27 cellular contexts compared by ENCODE assay signal in genomic region chr1:9607352-9607751, GRCh38.
"Had no signal": no experiment of that assay in that cellular context is flagged by ENCODE, and none has a peak within 500 bp of the region (broad histone marks: within the 10 kb centered on the region; RNA-seq: fewer than 3 reads in every experiment).

No MANE protein-coding gene starts in this region.

- H3K4me1 Mint-ChIP-seq: activated naive CD4-positive, alpha-beta T cell treated with anti-CD3 and anti-CD28 coated beads, Interleukin-2, amount 50 U/mL, for 24 hours; activated naive CD8-positive, alpha-beta T cell treated with anti-CD3 and anti-CD28 coated beads, Interleukin-2, amount 50 U/mL, for 24 hours; central memory CD8-positive, alpha-beta T cell had no signal

- H3K27me3 ChIP-seq: ascending aorta, body of pancreas, Peyer's patch had no signal

- H3K27ac ChIP-seq: ascending aorta, body of pancreas, Peyer's patch had no signal

- DNase-seq: activated CD4-positive, alpha-beta T cell treated with anti-CD3 and anti-CD28 coated beads for 48 hours; activated CD4-positive, alpha-beta T cell treated with anti-CD3 and anti-CD28 coated beads, Interleukin-2, amount 50 U/mL, for 4 hours; activated CD8-positive, alpha-beta memory T cell treated with anti-CD3 and anti-CD28 coated beads, Interleukin-2, amount 50 U/mL, for 48 hours; activated CD8-positive, alpha-beta T cell treated with anti-CD3 and anti-CD28 coated beads, Interleukin-2, amount 10 ng/mL, durations not matched to agents 7 days and 5 days; activated naive CD8-positive, alpha-beta T cell treated with anti-CD3 and anti-CD28 coated beads, Interleukin-2, amount 50 U/mL, for 24 hours; activated T-cell treated with anti-CD3 and anti-CD28 coated beads, Interleukin-2, amount 50 U/mL, for 1 hour; amniotic stem cell; body of pancreas; KBM-7; MV-4-11; NCI-H1092 treated with DMSO at 0.1 percent for 48 hours; NCI-H1417 treated with DMSO at 0.1 percent for 48 hours; NCI-H1694; NCI-H2029; NCI-H2107; NCI-H345; NCI-H510A; NCI-H526 treated with DMSO at 0.1 percent for 48 hours; NCI-H82; NK-92 treated with Interleukin-12 subunit alpha and Interleukin-12 subunit beta, amount 100 ng/mL, for 24 hours; Peyer's patch; SHP77 treated with DMSO at 0.1 percent for 48 hours had no signal

- H3K9me3 Mint-ChIP-seq: activated naive CD4-positive, alpha-beta T cell treated with anti-CD3 and anti-CD28 coated beads, Interleukin-2, amount 50 U/mL, for 24 hours; activated naive CD8-positive, alpha-beta T cell treated with anti-CD3 and anti-CD28 coated beads, Interleukin-2, amount 50 U/mL, for 24 hours; central memory CD8-positive, alpha-beta T cell; T-helper 1 cell treated with Interleukin-12 subunit alpha and Interleukin-12 subunit beta and Interleukin-4 antibody, amounts not matched to agents 30 μg/mL and 1 μg/mL, for 36 hours had no signal

- ATAC-seq: activated CD4-positive, CD25-positive, alpha-beta regulatory T cell treated with anti-CD3 and anti-CD28 coated beads, Interleukin-2, amount 50 U/mL, for 24 hours; activated CD8-positive, alpha-beta T cell treated with anti-CD3 and anti-CD28 coated beads, Interleukin-2, amount 10 ng/mL, durations not matched to agents 7 days and 5 days; activated naive CD8-positive, alpha-beta T cell treated with anti-CD3 and anti-CD28 coated beads, Interleukin-2, amount 50 U/mL, for 24 hours; body of pancreas had no signal

- H3K27me3 Mint-ChIP-seq: activated naive CD4-positive, alpha-beta T cell treated with anti-CD3 and anti-CD28 coated beads, Interleukin-2, amount 50 U/mL, for 24 hours; activated naive CD8-positive, alpha-beta T cell treated with anti-CD3 and anti-CD28 coated beads, Interleukin-2, amount 50 U/mL, for 24 hours; central memory CD8-positive, alpha-beta T cell had no signal

- H3K27ac Mint-ChIP-seq: activated CD8-positive, alpha-beta T cell treated with anti-CD3 and anti-CD28 coated beads, Interleukin-2, amount 10 ng/mL, durations not matched to agents 7 days and 5 days; activated naive CD4-positive, alpha-beta T cell treated with anti-CD3 and anti-CD28 coated beads, Interleukin-2, amount 50 U/mL, for 24 hours; activated naive CD8-positive, alpha-beta T cell treated with anti-CD3 and anti-CD28 coated beads, Interleukin-2, amount 50 U/mL, for 24 hours; T-helper 1 cell treated with Interleukin-12 subunit alpha and Interleukin-12 subunit beta and Interleukin-4 antibody, amounts not matched to agents 30 μg/mL and 1 μg/mL, for 36 hours had no signal

- H3K4me3 Mint-ChIP-seq: activated CD8-positive, alpha-beta T cell treated with anti-CD3 and anti-CD28 coated beads, Interleukin-2, amount 10 ng/mL, durations not matched to agents 7 days and 5 days; activated naive CD4-positive, alpha-beta T cell treated with anti-CD3 and anti-CD28 coated beads, Interleukin-2, amount 50 U/mL, for 24 hours; activated naive CD8-positive, alpha-beta T cell treated with anti-CD3 and anti-CD28 coated beads, Interleukin-2, amount 50 U/mL, for 24 hours; central memory CD8-positive, alpha-beta T cell; T-helper 1 cell treated with Interleukin-12 subunit alpha and Interleukin-12 subunit beta and Interleukin-4 antibody, amounts not matched to agents 30 μg/mL and 1 μg/mL, for 36 hours had no signal
